Comparison of ENCODE assay signal across 21 cellular contexts in genomic region chr10:118638680-118639079, GRCh38. TPM values are rescaled to one million over a fixed set of nuclear protein-coding genes. Genes with fewer than 3 reads are reported as not detected.
DNase-seq lines count a peak whose midpoint lies in the region; ATAC-seq and TF ChIP-seq lines count a peak whose summit lies in the region.
"Had no signal": no experiment of that assay in that cellular context is flagged by ENCODE, and none has a peak within 500 bp of the region (broad histone marks: within the 10 kb centered on the region; RNA-seq: fewer than 3 reads in every experiment).

No MANE protein-coding gene starts in this region.

- CTCF ChIA-PET in HEK293T (lab: Yijun Ruan, JAX), result no interaction called here
- CTCF ChIA-PET in WTC11 (lab: Charles Lee), result no interaction called here

- H3K27me3 Mint-ChIP-seq in WTC11 (ENCODE audit: low read depth), result peaks cover 66% of the 10 kb centered on the region

- peaks cover 26% of the 10 kb centered on the region for H3K9me3 Mint-ChIP-seq in WTC11
- H3K9me3 Mint-ChIP-seq: HFFc6 had no signal

- H3K4me1 Mint-ChIP-seq in WTC11, result peaks cover 24% of the 10 kb centered on the region

- peak; percentile 26; the same call in 1 of the 2 replicates for ATAC-seq in WTC11
- ATAC-seq in HG03354 (IDR thresholded peaks at IDR 0.05; ENCODE audit: poor library complexity, severe bottlenecking, unreplicated experiment), result no peak
- no peak for ATAC-seq in HG02870 (IDR thresholded peaks at IDR 0.05; ENCODE audit: unreplicated experiment)
- ATAC-seq: CD8-positive, alpha-beta T cell; GM12878; GM23338; HCT116 had no signal

- TF ChIP-seq POLR2A in erythroblast (IDR thresholded peaks at IDR 0.05; ENCODE audit: low read length), result no peak

- DNase-seq in HEK293T (ENCODE audit: extremely low spot score) (peak; percentile 4), WTC11 (ENCODE audit: low spot score) (no peak), islet precursor cell (peak; percentile 67), erythroblast (lab: John Stamatoyannopoulos, UW) (no peak)
- DNase-seq: Caco-2; CD4-positive, CD25-positive, alpha-beta regulatory T cell; CD8-positive, alpha-beta T cell; DMS 273 treated with DMSO at 0.1 percent for 48 hours; DMS79; EL; GDM1; H9; HFFc6 had no signal

- peaks cover 21% of the 10 kb centered on the region for H3K36me3 Mint-ChIP-seq in WTC11
- H3K36me3 Mint-ChIP-seq: CD4-positive, CD25-positive, alpha-beta regulatory T cell; CD8-positive, alpha-beta T cell had no signal

- TF ChIP-seq CTCF in WTC11 (IDR thresholded peaks at IDR 0.05), result no peak

- H3K4me3 Mint-ChIP-seq in WTC11, result no peak overlapping the region
- H3K4me3 Mint-ChIP-seq: CD8-positive, alpha-beta T cell; GM23338; H9; HFFc6 had no signal

- H3K27ac Mint-ChIP-seq in WTC11, result no peak overlapping the region
- H3K27ac Mint-ChIP-seq: CD4-positive, CD25-positive, alpha-beta regulatory T cell; CD8-positive, alpha-beta T cell; GM23338; H9; HFFc6 had no signal

- POLR2A ChIA-PET in HEK293T (lab: Yijun Ruan, JAX), result no interaction called here
- POLR2A ChIA-PET in WTC11 (lab: Charles Lee), result no interaction called here

TF ChIP-seq in HEK293T, 16 proteins besides CTCF, POLR2A, EP300 and RAD21:
- TF ChIP-seq PKNOX1 (IDR thresholded peaks at IDR 0.05), result no peak
- no peak for TF ChIP-seq NFRKB (IDR thresholded peaks at IDR 0.05)
- no peak for TF ChIP-seq CTBP1 (IDR thresholded peaks at IDR 0.05; ENCODE audit: borderline replicate concordance)
- no peak for TF ChIP-seq SP1 (IDR thresholded peaks at IDR 0.05)
- TF ChIP-seq FOXA1 (IDR thresholded peaks at IDR 0.05), result no peak
- TF ChIP-seq BHLHE40 (IDR thresholded peaks at IDR 0.05; ENCODE audit: borderline replicate concordance), result no peak
- no peak for TF ChIP-seq TARDBP (IDR thresholded peaks at IDR 0.05)
- no peak for TF ChIP-seq HDGF (IDR thresholded peaks at IDR 0.05; ENCODE audit: borderline replicate concordance)
- no peak for TF ChIP-seq ARNT (IDR thresholded peaks at IDR 0.05)
- TF ChIP-seq SUZ12 (IDR thresholded peaks at IDR 0.05), result no peak
- TF ChIP-seq L3MBTL2 (conservative IDR thresholded peaks at IDR 0.05), result no peak
- no peak for TF ChIP-seq ZNF384 (IDR thresholded peaks at IDR 0.05)
- no peak for TF ChIP-seq FOXK2 (IDR thresholded peaks at IDR 0.05)
- TF ChIP-seq ELF4 (IDR thresholded peaks at IDR 0.05), result no peak
- TF ChIP-seq FOXM1 (IDR thresholded peaks at IDR 0.05; ENCODE audit: borderline replicate concordance), result no peak
- TF ChIP-seq LEF1 (IDR thresholded peaks at IDR 0.05; ENCODE audit: borderline replicate concordance), result no peak

TF ChIP-seq in WTC11, 78 proteins besides CTCF, POLR2A, EP300 and RAD21:
- no peak for TF ChIP-seq USF1 (CRISPR knock-in tag; IDR thresholded peaks at IDR 0.05)

RNA-seq across cellular contexts. Expression of gene PRLHR, which starts 43.2 kb away (rescaled TPM):
- not detected in 3 replicates for total RNA-seq in WTC11 (2021)
- total RNA-seq: A172; A673; Caco-2; CD4-positive, CD25-positive, alpha-beta regulatory T cell; CD8-positive, alpha-beta T cell; GM12878; H4; H9; HFFc6 had no signal

Comparison
In these comparisons a context has a peak if more than half of its experiments do, and no peak if none do; other contexts are left out.
1. DNase-seq: peak in HEK293T (single experiment) and islet precursor cell (single experiment); none in WTC11 (single experiment) and erythroblast (0 of 2).